9 cellular contexts compared by ENCODE assay signal in genomic region chr7:100887955-100888481, GRCh38. TPM values are rescaled to one million over a fixed set of nuclear protein-coding genes. Genes with fewer than 3 reads are reported as not detected.
A peak's percentile ranks its signal among the peaks of the same experiment; 100 is the strongest.
DNase-seq lines count a peak whose midpoint lies in the region; ATAC-seq and TF ChIP-seq lines count a peak whose summit lies in the region.
"Had no signal": no experiment of that assay in that cellular context is flagged by ENCODE, and none has a peak within 500 bp of the region (broad histone marks: within the 10 kb centered on the region; RNA-seq: fewer than 3 reads in every experiment).

No MANE protein-coding gene starts in this region.

- H3K4me3 Mint-ChIP-seq in T-helper 2 cell treated with Interferon-gamma antibody and Interleukin-4, amounts not matched to agents 5 μg/mL and 100 μg/mL, for 36 hours: peak overlapping the region; percentile 88

- TF ChIP-seq CTCF in RWPE1 (conservative IDR thresholded peaks at IDR 0.05; ENCODE audit: low read depth): no peak
- no peak for TF ChIP-seq CTCF in fibroblast of the aortic adventitia (IDR thresholded peaks at IDR 0.05; ENCODE audit: insufficient read depth, low read length)
- TF ChIP-seq CTCF in smooth muscle cell (IDR thresholded peaks at IDR 0.05; ENCODE audit: borderline replicate concordance, insufficient read depth, poor library complexity, severe bottlenecking): no peak
- TF ChIP-seq CTCF in GM10266 (IDR thresholded peaks at IDR 0.05; ENCODE audit: control insufficient read depth, insufficient read depth, low read depth, missing control alignments): no peak

- H3K79me2 ChIP-seq in smooth muscle cell (ENCODE audit: low read depth): peaks cover 22% of the 10 kb centered on the region

- peaks cover 22% of the 10 kb centered on the region for H4K20me1 ChIP-seq in smooth muscle cell (ENCODE audit: low read depth)

- POLR2A ChIA-PET in RWPE1 (lab: Yijun Ruan, JAX; ENCODE audit: low non-redundant PET): no interaction called here

- peaks cover 33% of the 10 kb centered on the region for H3K4me1 Mint-ChIP-seq in T-helper 2 cell treated with Interferon-gamma antibody and Interleukin-4, amounts not matched to agents 5 μg/mL and 100 μg/mL, for 36 hours (ENCODE audit: low read depth)

- peak overlapping the region; percentile 99 for H3K4me2 ChIP-seq in smooth muscle cell

- H3K9ac ChIP-seq in smooth muscle cell (ENCODE audit: low read depth): no peak overlapping the region

- DNase-seq in T-helper 2 cell treated with Interferon-gamma antibody and Interleukin-4, amounts not matched to agents 5 μg/mL and 100 μg/mL, for 36 hours (ENCODE audit: low spot score): no peak
- DNase-seq in T-helper 2 cell (no peak), RWPE1 (ENCODE audit: low spot score) (no peak), fibroblast of the aortic adventitia (ENCODE audit: low read depth) (no peak), smooth muscle cell (lab: John Stamatoyannopoulos, UW; ENCODE audit: unreplicated experiment) (no peak), GM10266 (ENCODE audit: extremely low spot score) (no peak)
- no peak for DNase-seq in effector CD8-positive, alpha-beta T cell (lab: John Stamatoyannopoulos, UW)
- DNase-seq: ACHN had no signal

- peaks cover 40% of the 10 kb centered on the region for H3F3A ChIP-seq in smooth muscle cell (ENCODE audit: low read depth)

- WGBS in smooth muscle cell (ENCODE audit: low lambda C conversion rate): 85% methylated on average over 13 of the region's 13 CpGs

- H3K4me3 ChIP-seq in fibroblast of the aortic adventitia (ENCODE audit: low read depth, low read length) (peak overlapping the region; percentile 80), smooth muscle cell (peak overlapping the region; percentile 64)

- H3K27me3 Mint-ChIP-seq in T-helper 2 cell treated with Interferon-gamma antibody and Interleukin-4, amounts not matched to agents 5 μg/mL and 100 μg/mL, for 36 hours (ENCODE audit: low read depth): peaks cover 24% of the 10 kb centered on the region

- no peaks in the 10 kb centered on the region for H3K9me3 ChIP-seq in smooth muscle cell (replicated peaks; ENCODE audit: low read depth)

- peaks cover 23% of the 10 kb centered on the region for H3K4me1 ChIP-seq in smooth muscle cell (ENCODE audit: low read depth)

- H2AFZ ChIP-seq in smooth muscle cell (ENCODE audit: low read depth): no peak overlapping the region

- H3K36me3 Mint-ChIP-seq in T-helper 2 cell treated with Interferon-gamma antibody and Interleukin-4, amounts not matched to agents 5 μg/mL and 100 μg/mL, for 36 hours (ENCODE audit: low read depth): peaks cover 56% of the 10 kb centered on the region

- ATAC-seq in GM21576 (IDR thresholded peaks at IDR 0.05; ENCODE audit: unreplicated experiment): no peak

- peak overlapping the region; percentile 94 for H3K27ac Mint-ChIP-seq in T-helper 2 cell treated with Interferon-gamma antibody and Interleukin-4, amounts not matched to agents 5 μg/mL and 100 μg/mL, for 36 hours

- no peaks in the 10 kb centered on the region for H3K27me3 ChIP-seq in smooth muscle cell (ENCODE audit: low read depth)

- H3K27ac ChIP-seq in RWPE1 (peak overlapping the region; percentile 93), smooth muscle cell (ENCODE audit: low read depth) (peak overlapping the region; percentile 86)

- no peaks in the 10 kb centered on the region for H3K9me3 Mint-ChIP-seq in T-helper 2 cell treated with Interferon-gamma antibody and Interleukin-4, amounts not matched to agents 5 μg/mL and 100 μg/mL, for 36 hours

- CTCF ChIA-PET in RWPE1 (lab: Yijun Ruan, JAX): interaction anchor here (0.6 kb wide), 1 partner anchor 219 kb away, joined by 3 read pairs; no protein-coding TSS in a partner anchor

- no peaks in the 10 kb centered on the region for H3K36me3 ChIP-seq in smooth muscle cell (ENCODE audit: low read depth)

RNA-seq across cellular contexts. Expression of gene UFSP1, which starts 1.5 kb away (rescaled TPM):
- total RNA-seq in fibroblast of the aortic adventitia (ENCODE audit: low replicate concordance) (2.2 and 3.3 TPM in 2 replicates), smooth muscle cell (0.31 and 1.2 TPM in 2 replicates)
- 2.6 and 2.9 TPM in 2 replicates for polyA plus RNA-seq in smooth muscle cell

RNA-seq across cellular contexts. Expression of gene ACHE, which starts 7.7 kb away (rescaled TPM):
- 0.16 TPM in 1 of 2 replicates, not detected in the other for total RNA-seq in fibroblast of the aortic adventitia (ENCODE audit: low replicate concordance)
- total RNA-seq in smooth muscle cell: 2.6 and 3.2 TPM in 2 replicates
- 2.8 and 3.5 TPM in 2 replicates for polyA plus RNA-seq in smooth muscle cell

RNA-seq across cellular contexts. Expression of gene SRRT, which starts 13.1 kb away (rescaled TPM):
- total RNA-seq in fibroblast of the aortic adventitia (ENCODE audit: low replicate concordance): 25.3 and 41.2 TPM in 2 replicates
- 17.8 and 32.1 TPM in 2 replicates for total RNA-seq in smooth muscle cell
- polyA plus RNA-seq in smooth muscle cell: 63.6 and 87.5 TPM in 2 replicates

RNA-seq across cellular contexts. Expression of gene TRIP6, which starts 20.8 kb away (rescaled TPM):
- 71.4 and 81.3 TPM in 2 replicates for total RNA-seq in fibroblast of the aortic adventitia (ENCODE audit: low replicate concordance)
- total RNA-seq in smooth muscle cell: 41.9 and 46.8 TPM in 2 replicates
- polyA plus RNA-seq in smooth muscle cell: 65.6 and 87.0 TPM in 2 replicates

RNA-seq across cellular contexts. Expression of gene SLC12A9, which starts 35.5 kb away (rescaled TPM):
- total RNA-seq in fibroblast of the aortic adventitia (ENCODE audit: low replicate concordance) (13.9 and 14.3 TPM in 2 replicates), smooth muscle cell (8.9 and 16.8 TPM in 2 replicates)
- polyA plus RNA-seq in smooth muscle cell: 12.1 and 17.8 TPM in 2 replicates
